13 cellular contexts compared by ENCODE assay signal in the genomic region with DNA sequence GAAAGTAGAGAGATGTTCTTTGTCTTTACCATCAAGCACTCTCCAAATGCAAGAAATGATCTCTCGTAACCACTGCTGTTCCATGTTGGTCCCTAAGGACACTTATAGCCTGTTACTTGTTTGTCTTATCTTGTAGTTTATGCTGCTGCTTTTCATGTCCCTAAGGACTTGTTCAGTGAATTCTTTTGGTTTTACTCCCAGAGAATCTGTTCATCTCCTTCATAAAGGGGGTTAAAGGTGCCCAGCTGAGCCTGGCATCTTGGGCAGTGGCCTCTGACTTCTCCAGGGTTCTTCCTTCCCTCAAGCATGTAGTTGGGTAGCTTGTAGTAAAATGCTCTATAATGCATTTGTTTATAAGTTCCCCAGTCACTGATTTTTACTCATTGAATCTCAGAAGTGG. TPM values are rescaled to one million over a fixed set of nuclear protein-coding genes. Genes with fewer than 3 reads are reported as not detected.
DNase-seq lines count a peak whose midpoint lies in the region; ATAC-seq, FAIRE-seq and TF ChIP-seq lines count a peak whose summit lies in the region.
"Had no signal": no experiment of that assay in that cellular context is flagged by ENCODE, and none has a peak within 500 bp of the region (broad histone marks: within the 10 kb centered on the region; RNA-seq: fewer than 3 reads in every experiment).

No MANE protein-coding gene starts in this region.

- H3K9me3 ChIP-seq in Peyer's patch (no peaks in the 10 kb centered on the region), kidney (ENCODE audit: control insufficient read depth in 1 of 2, low read length in 2 of 2) (no peaks in the 10 kb centered on the region), skeletal muscle tissue (ENCODE audit: control insufficient read depth in 3 of 3, low read length in 3 of 3) (no peaks in the 10 kb centered on the region)

- no peak overlapping the region for H3K27ac Mint-ChIP-seq in activated CD8-positive, alpha-beta T cell treated with anti-CD3 and anti-CD28 coated beads, Interleukin-2, amount 10 ng/mL, durations not matched to agents 7 days and 5 days
- H3K27ac Mint-ChIP-seq: activated CD4-positive, alpha-beta T cell treated with anti-CD3 and anti-CD28 coated beads, Interleukin-2, amount 10 ng/mL, durations not matched to agents 24 days and 14 days had no signal

- TF ChIP-seq CTCF in GM12865 (IDR thresholded peaks at IDR 0.05; ENCODE audit: insufficient read depth, low read depth, low read length, missing control alignments), result no peak
- TF ChIP-seq CTCF in Peyer's patch (IDR thresholded peaks at IDR 0.05), result no peak
- no peak for TF ChIP-seq CTCF in kidney (IDR thresholded peaks at IDR 0.05; ENCODE audit: borderline replicate concordance, extremely low read depth, insufficient read depth)
- no peak for TF ChIP-seq CTCF in GM13977 (IDR thresholded peaks at IDR 0.05; ENCODE audit: extremely low read depth, insufficient read depth, missing control alignments)

- H3K9me3 Mint-ChIP-seq in activated CD8-positive, alpha-beta T cell treated with anti-CD3 and anti-CD28 coated beads, Interleukin-2, amount 10 ng/mL, durations not matched to agents 7 days and 5 days (ENCODE audit: insufficient read depth), result no peaks in the 10 kb centered on the region
- H3K9me3 Mint-ChIP-seq: activated CD4-positive, alpha-beta T cell treated with anti-CD3 and anti-CD28 coated beads, Interleukin-2, amount 10 ng/mL, durations not matched to agents 24 days and 14 days; CD14-positive monocyte had no signal

- intact Hi-C loops in kidney (cut with DNase I), result no loop called here

- no peaks in the 10 kb centered on the region for H3K36me3 Mint-ChIP-seq in activated CD8-positive, alpha-beta T cell treated with anti-CD3 and anti-CD28 coated beads, Interleukin-2, amount 10 ng/mL, durations not matched to agents 7 days and 5 days (ENCODE audit: low read depth)
- H3K36me3 Mint-ChIP-seq: CD14-positive monocyte had no signal

- in situ Hi-C loops in GM13977 (cut with MboI; ENCODE audit: low pct_unique_long_range_greater_than_20kb, low sequenced_read_pairs, unreplicated experiment), result no loop called here

- FAIRE-seq in kidney (lab: Jason Lieb, UNC), result no peak

- CTCF ChIA-PET in activated CD8-positive, alpha-beta T cell treated with anti-CD3 and anti-CD28 coated beads, Interleukin-2, amount 10 ng/mL, durations not matched to agents 7 days and 5 days (lab: Charles Lee), result no interaction called here

- H3K27ac ChIP-seq in Peyer's patch (peak overlapping the region; percentile 56 to 88 (median 74)), kidney (ENCODE audit: low read depth in 2 of 2, low read length in 2 of 2) (peak overlapping the region; percentile 72 to 87), skeletal muscle tissue (ENCODE audit: low read depth, low read length) (peak overlapping the region; percentile 93)

- peak overlapping the region in 1 of 2 donors; percentile 3 for H3K9ac ChIP-seq in kidney (ENCODE audit: low read length in 2 of 2)
- peak overlapping the region in 2 of 3 donors; percentile 89 to 93 for H3K9ac ChIP-seq in skeletal muscle tissue (ENCODE audit: low read depth in 1 of 3, low read length in 3 of 3)

- peaks cover 23% of the 10 kb centered on the region for H3K4me1 Mint-ChIP-seq in activated CD8-positive, alpha-beta T cell treated with anti-CD3 and anti-CD28 coated beads, Interleukin-2, amount 10 ng/mL, durations not matched to agents 7 days and 5 days (ENCODE audit: low read depth)

- no peaks in the 10 kb centered on the region for H3K27me3 Mint-ChIP-seq in activated CD8-positive, alpha-beta T cell treated with anti-CD3 and anti-CD28 coated beads, Interleukin-2, amount 10 ng/mL, durations not matched to agents 7 days and 5 days (ENCODE audit: low read depth)
- H3K27me3 Mint-ChIP-seq: activated CD4-positive, alpha-beta T cell treated with anti-CD3 and anti-CD28 coated beads, Interleukin-2, amount 10 ng/mL, durations not matched to agents 24 days and 14 days had no signal

- H3K4me1 ChIP-seq in Peyer's patch (peaks cover 0 to 17% (median 11%) of the 10 kb centered on the region in 4 donors), kidney (ENCODE audit: control insufficient read depth in 1 of 2, insufficient read depth in 1 of 2, low read depth in 1 of 2, low read length in 2 of 2) (peaks cover 21 to 28% of the 10 kb centered on the region in 2 donors), skeletal muscle tissue (ENCODE audit: control insufficient read depth in 3 of 3, insufficient read depth in 3 of 3, low read length in 3 of 3) (peaks cover 66 to 74% (median 72%) of the 10 kb centered on the region in 3 donors)

- H3K36me3 ChIP-seq in Peyer's patch (no peaks in the 10 kb centered on the region), kidney (ENCODE audit: control insufficient read depth in 1 of 2, insufficient read depth in 2 of 2, low read length in 2 of 2) (no peaks in the 10 kb centered on the region), skeletal muscle tissue (ENCODE audit: control insufficient read depth in 3 of 3, insufficient read depth in 3 of 3, low read length in 3 of 3) (no peaks in the 10 kb centered on the region)

- no peak overlapping the region for H3K4me3 Mint-ChIP-seq in activated CD8-positive, alpha-beta T cell treated with anti-CD3 and anti-CD28 coated beads, Interleukin-2, amount 10 ng/mL, durations not matched to agents 7 days and 5 days
- H3K4me3 Mint-ChIP-seq: activated CD4-positive, alpha-beta T cell treated with anti-CD3 and anti-CD28 coated beads, Interleukin-2, amount 10 ng/mL, durations not matched to agents 24 days and 14 days had no signal

- H3K27me3 ChIP-seq in Peyer's patch (no peaks in the 10 kb centered on the region), skeletal muscle tissue (ENCODE audit: control insufficient read depth in 3 of 3, insufficient read depth in 3 of 3, low read length in 3 of 3) (no peaks in the 10 kb centered on the region)

- H3K4me3 ChIP-seq in GM12865 (ENCODE audit: low read depth, low read length) (peak overlapping the region; percentile 6; the same call in 1 of the 2 replicates), Peyer's patch (no peak overlapping the region), kidney (ENCODE audit: low read length in 2 of 2) (no peak overlapping the region), skeletal muscle tissue (ENCODE audit: low read length in 3 of 3) (peak overlapping the region in 2 of 3 donors; percentile 73 to 83)

- POLR2A ChIA-PET in activated CD8-positive, alpha-beta T cell treated with anti-CD3 and anti-CD28 coated beads, Interleukin-2, amount 10 ng/mL, durations not matched to agents 7 days and 5 days (lab: Charles Lee), result no interaction called here

- no peak for DNase-seq in GM12865 (ENCODE audit: low read depth)
- DNase-seq in Peyer's patch, result no peak
- no peak for DNase-seq in kidney
- no peak for DNase-seq in pons (ENCODE audit: low spot score)
- DNase-seq in activated CD8-positive, alpha-beta T cell treated with anti-CD3 and anti-CD28 coated beads, Interleukin-2, amount 10 ng/mL, durations not matched to agents 7 days and 5 days, result no peak
- DNase-seq in GM13977 (ENCODE audit: low spot score), result no peak
- no peak for DNase-seq in NCI-H748 treated with DMSO at 0.1 percent for 48 hours (lab: John Stamatoyannopoulos, UW)
- DNase-seq: activated CD4-positive, alpha-beta T cell treated with anti-CD3 and anti-CD28 coated beads, Interleukin-2, amount 10 ng/mL, durations not matched to agents 24 days and 14 days; activated effector memory CD4-positive, alpha-beta T cell treated with anti-CD3 and anti-CD28 coated beads, Interleukin-2, amount 50 U/mL, for 16 hours; central memory CD4-positive, alpha-beta T cell; kidney glomerular epithelial cell had no signal

- ATAC-seq in activated CD8-positive, alpha-beta T cell treated with anti-CD3 and anti-CD28 coated beads, Interleukin-2, amount 10 ng/mL, durations not matched to agents 7 days and 5 days, result no peak

- TF ChIP-seq POLR2A in Peyer's patch (IDR thresholded peaks at IDR 0.05), result no peak

RNA-seq across cellular contexts. Expression of a gene that starts 0.9 kb away (rescaled TPM):
- total RNA-seq in Peyer's patch, result 10 to 100 TPM; 27.9 to 60.2 (median 28.3) TPM
- 71.1 TPM for total RNA-seq in kidney
- polyA plus RNA-seq in kidney (ENCODE audit: insufficient read depth, low read depth, low replicate concordance), result 150 TPM
- 37.1 TPM for total RNA-seq in skeletal muscle tissue
- 1 to 10 TPM; 2.1 to 2.2 TPM for total RNA-seq in activated CD8-positive, alpha-beta T cell treated with anti-CD3 and anti-CD28 coated beads, Interleukin-2, amount 10 ng/mL, durations not matched to agents 7 days and 5 days

RNA-seq across cellular contexts. Expression of a gene that starts 59.6 kb away (rescaled TPM):
- total RNA-seq in Peyer's patch (10 to 100 TPM; 24.8 to 70.0 (median 54.2) TPM), kidney (90.4 TPM), skeletal muscle tissue (44.9 TPM)
- polyA plus RNA-seq in kidney (ENCODE audit: insufficient read depth, low read depth, low replicate concordance), result 41.6 TPM
- total RNA-seq in activated CD8-positive, alpha-beta T cell treated with anti-CD3 and anti-CD28 coated beads, Interleukin-2, amount 10 ng/mL, durations not matched to agents 7 days and 5 days, result 10 to 100 TPM; 56.3 to 57.8 TPM

Comparison
In these comparisons a context has a peak if more than half of its experiments do, and no peak if none do; other contexts are left out.
1. H3K4me3 ChIP-seq: peak in GM12865 (single experiment) and skeletal muscle tissue (2 of 3); none in Peyer's patch (0 of 4) and kidney (0 of 2).
2. RNA of a gene that starts 0.9 kb away (total RNA-seq): 71.1 TPM in kidney (single experiment), 37.1 TPM in skeletal muscle tissue (single experiment) and 27.9 to 60.2 TPM in Peyer's patch; 2.1 to 2.2 TPM in activated CD8-positive, alpha-beta T cell treated with anti-CD3 and anti-CD28 coated beads, Interleukin-2, amount 10 ng/mL, durations not matched to agents 7 days and 5 days; every median in the first group is over 4 times any median in the second.
3. Peak in every context shown above with its lines, with median percentiles within 50 percentile points of each other: H3K27ac ChIP-seq.